9 cellular contexts compared by ENCODE assay signal in the genomic region with DNA sequence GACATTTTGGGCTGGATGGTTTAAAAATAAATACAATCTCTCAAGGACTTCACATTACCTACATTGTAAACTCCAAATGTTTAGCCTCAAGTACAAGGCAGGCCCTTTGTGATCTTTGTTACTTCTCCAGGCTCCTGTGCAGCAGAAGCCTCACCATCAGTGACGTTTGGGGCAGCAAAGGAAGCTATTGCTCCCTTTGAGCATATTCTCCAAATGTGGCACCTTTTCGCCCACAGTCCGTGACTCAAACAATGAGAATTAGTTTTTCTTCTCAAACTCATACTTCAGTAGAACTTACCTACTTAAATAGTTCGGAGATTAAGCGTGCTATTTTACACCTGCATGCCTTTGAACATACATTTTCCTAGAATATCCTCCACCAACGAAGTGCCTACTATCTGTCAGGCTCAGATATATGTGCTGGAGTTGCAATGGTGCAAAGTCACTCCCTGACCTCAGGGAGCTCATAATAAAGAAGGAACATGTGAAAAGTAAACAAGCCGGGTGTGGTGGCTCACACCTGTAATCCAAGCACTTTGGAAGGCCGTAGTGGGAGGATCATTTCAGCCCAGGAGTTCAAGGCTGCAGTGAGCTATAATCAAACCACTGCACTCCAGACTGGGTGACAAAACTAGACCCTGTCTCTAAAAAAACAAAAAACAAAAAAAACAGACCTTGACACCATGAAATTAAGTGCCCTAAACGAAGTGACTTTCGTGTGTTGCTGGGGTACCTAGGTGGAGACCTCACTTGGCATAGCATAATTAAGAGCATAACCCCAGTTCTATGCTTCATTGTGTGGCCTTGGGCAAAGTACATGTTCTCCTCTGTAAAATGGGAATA. TPM values are rescaled to one million over a fixed set of nuclear protein-coding genes. Genes with fewer than 3 reads are reported as not detected.
DNase-seq lines count a peak whose midpoint lies in the region; ATAC-seq and TF ChIP-seq lines count a peak whose summit lies in the region.
"Had no signal": no experiment of that assay in that cellular context is flagged by ENCODE, and none has a peak within 500 bp of the region (broad histone marks: within the 10 kb centered on the region; RNA-seq: fewer than 3 reads in every experiment).

No MANE protein-coding gene starts in this region.

- 53 to 59% methylated on average over 10 of the region's 10 CpGs for WGBS in body of pancreas, 2 donors

- TF ChIP-seq POLR2A in body of pancreas (IDR thresholded peaks at IDR 0.05) (no peak), uterus (IDR thresholded peaks at IDR 0.05) (no peak)

- intact Hi-C loops in cardiac septum (cut with DNase I), result no loop called here
- intact Hi-C loops in body of pancreas (cut with DNase I), result no loop called here
- intact Hi-C loops in uterus (cut with DNase I; ENCODE audit: low total_unique reads), result loop anchor here (10.0 kb wide), 1 partner anchor 1353 kb away; a partner anchor contains a TSS

- no peak for TF ChIP-seq CTCF in cardiac muscle cell (IDR thresholded peaks at IDR 0.05; ENCODE audit: low read depth, low read length)
- no peak for TF ChIP-seq CTCF in body of pancreas (IDR thresholded peaks at IDR 0.05)
- TF ChIP-seq CTCF in uterus (IDR thresholded peaks at IDR 0.05), result no peak

- DNase-seq in cardiac muscle cell (ENCODE audit: low read depth in 1 of 2, low spot score in 1 of 2) (no peak), cardiac septum (ENCODE audit: low spot score) (no peak), body of pancreas (no peak), uterus (no peak), ecto neural progenitor cell (ENCODE audit: low spot score) (no peak), RPMI8226 (no peak), H4 (ENCODE audit: low spot score) (no peak)
- DNase-seq: foreskin melanocyte had no signal

- H3K4me3 ChIP-seq in cardiac muscle cell, result peak overlapping the region; percentile 92
- no peak overlapping the region for H3K4me3 ChIP-seq in body of pancreas
- H3K4me3 ChIP-seq in mononuclear cell (ENCODE audit: low read length), result peak overlapping the region; percentile 54
- peak overlapping the region in 1 of 2 donors; percentile 86 for H3K4me3 ChIP-seq in uterus

- peak overlapping the region; percentile 95 for H3K27ac ChIP-seq in cardiac muscle cell
- peak overlapping the region in 3 of 4 donors; percentile 50 to 81 (median 81) for H3K27ac ChIP-seq in body of pancreas
- peak overlapping the region; percentile 69 to 82 for H3K27ac ChIP-seq in uterus

- no peaks in the 10 kb centered on the region for H3K27me3 ChIP-seq in cardiac muscle cell
- H3K27me3 ChIP-seq in body of pancreas, result no peaks in the 10 kb centered on the region
- no peaks in the 10 kb centered on the region for H3K27me3 ChIP-seq in mononuclear cell (ENCODE audit: insufficient read depth, low read length)
- H3K27me3 ChIP-seq in uterus, result no peaks in the 10 kb centered on the region

- H3K9me3 ChIP-seq in cardiac muscle cell (ENCODE audit: low read depth), result no peaks in the 10 kb centered on the region
- H3K9me3 ChIP-seq in body of pancreas, result no peaks in the 10 kb centered on the region
- no peaks in the 10 kb centered on the region for H3K9me3 ChIP-seq in mononuclear cell (ENCODE audit: low read depth, low read length)
- H3K9me3 ChIP-seq in uterus, result no peaks in the 10 kb centered on the region

- H3K4me1 ChIP-seq in cardiac muscle cell (ENCODE audit: low read depth) (peaks cover 14% of the 10 kb centered on the region), body of pancreas (peaks cover 30% of the 10 kb centered on the region), mononuclear cell (ENCODE audit: insufficient read depth, low read length) (peaks cover 34% of the 10 kb centered on the region), uterus (peaks cover 13 to 16% of the 10 kb centered on the region in 2 donors)

- H3K36me3 ChIP-seq in cardiac muscle cell, result peaks cover 12% of the 10 kb centered on the region
- peaks cover 0 to 2% of the 10 kb centered on the region in 2 donors for H3K36me3 ChIP-seq in body of pancreas (replicated peaks in 1 of 2; ENCODE audit: insufficient read depth in 1 of 2, low read depth in 2 of 2)
- no peaks in the 10 kb centered on the region for H3K36me3 ChIP-seq in uterus

- ATAC-seq in body of pancreas, result no peak

RNA-seq across cellular contexts. Expression of a gene that starts 1.2 kb away (rescaled TPM):
- total RNA-seq in cardiac muscle cell (34.3 and 38.1 TPM in 2 replicates), cardiac septum (28.8 TPM), body of pancreas (10 to 100 TPM; 11.9 to 13.5 TPM), mononuclear cell (9.7 TPM), uterus (10 to 100 TPM in 3 of 4 donors, 1 to 10 TPM in 1; 6.8 to 39.2 (median 37.7) TPM)
- 32.7 and 32.9 TPM in 2 replicates for polyA plus RNA-seq in cardiac muscle cell
- 88.1 and 92.4 TPM in 2 replicates for total RNA-seq in H4 (2014; rRNA removed; shearing (Covaris generic))

RNA-seq across cellular contexts. Expression of a gene that starts 4.0 kb away (rescaled TPM):
- total RNA-seq in cardiac muscle cell (37.0 and 45.5 TPM in 2 replicates), cardiac septum (31.0 TPM), body of pancreas (10 to 100 TPM; 24.4 to 52.1 TPM), mononuclear cell (25.0 TPM), uterus (10 to 100 TPM; 18.5 to 32.6 (median 31.2) TPM)
- 26.9 and 31.7 TPM in 2 replicates for polyA plus RNA-seq in cardiac muscle cell
- 26.0 and 32.9 TPM in 2 replicates for total RNA-seq in H4 (2014; rRNA removed; shearing (Covaris generic))

RNA-seq across cellular contexts. Expression of a gene that starts 18.0 kb away (rescaled TPM):
- total RNA-seq in cardiac muscle cell, result not detected in 2 replicates
- not detected in 2 replicates for polyA plus RNA-seq in cardiac muscle cell
- not detected for total RNA-seq in cardiac septum
- not detected for total RNA-seq in body of pancreas
- total RNA-seq in mononuclear cell, result not detected
- 1 to 10 TPM in 1 of 4 donors, not detected in 3; 4.4 TPM for total RNA-seq in uterus
- total RNA-seq in H4 (2014; rRNA removed; shearing (Covaris generic)), result 0.64 TPM in 1 of 2 replicates, not detected in the other

RNA-seq across cellular contexts. Expression of a gene that starts 20.2 kb away (rescaled TPM):
- total RNA-seq in cardiac muscle cell (180 and 191 TPM in 2 replicates), cardiac septum (112 TPM), body of pancreas (10 to 100 TPM; 22.3 to 37.2 TPM), mononuclear cell (35.8 TPM), uterus (10 to 100 TPM; 21.3 to 80.7 (median 43.3) TPM)
- polyA plus RNA-seq in cardiac muscle cell, result 237 and 238 TPM in 2 replicates
- 35.5 and 35.9 TPM in 2 replicates for total RNA-seq in H4 (2014; rRNA removed; shearing (Covaris generic))

RNA-seq across cellular contexts. Expression of a gene that starts 41.2 kb away (rescaled TPM):
- total RNA-seq in cardiac muscle cell, result 1.0 and 1.4 TPM in 2 replicates
- 0.57 TPM in 1 of 2 replicates, not detected in the other for polyA plus RNA-seq in cardiac muscle cell
- total RNA-seq in cardiac septum, result 17.3 TPM
- not detected for total RNA-seq in body of pancreas
- not detected for total RNA-seq in mononuclear cell
- total RNA-seq in uterus, result not detected
- total RNA-seq in H4 (2014; rRNA removed; shearing (Covaris generic)), result not detected in 2 replicates

Comparison
In these comparisons a context has a peak if more than half of its experiments do, and no peak if none do; other contexts are left out.
1. H3K4me3 ChIP-seq: peak in cardiac muscle cell (single experiment) and mononuclear cell (single experiment); none in body of pancreas (0 of 2).
2. Peak in every context shown above with its lines, with median percentiles within 50 percentile points of each other: H3K27ac ChIP-seq.